Comparison of ENCODE assay signal across 20 cellular contexts in the genomic region with DNA sequence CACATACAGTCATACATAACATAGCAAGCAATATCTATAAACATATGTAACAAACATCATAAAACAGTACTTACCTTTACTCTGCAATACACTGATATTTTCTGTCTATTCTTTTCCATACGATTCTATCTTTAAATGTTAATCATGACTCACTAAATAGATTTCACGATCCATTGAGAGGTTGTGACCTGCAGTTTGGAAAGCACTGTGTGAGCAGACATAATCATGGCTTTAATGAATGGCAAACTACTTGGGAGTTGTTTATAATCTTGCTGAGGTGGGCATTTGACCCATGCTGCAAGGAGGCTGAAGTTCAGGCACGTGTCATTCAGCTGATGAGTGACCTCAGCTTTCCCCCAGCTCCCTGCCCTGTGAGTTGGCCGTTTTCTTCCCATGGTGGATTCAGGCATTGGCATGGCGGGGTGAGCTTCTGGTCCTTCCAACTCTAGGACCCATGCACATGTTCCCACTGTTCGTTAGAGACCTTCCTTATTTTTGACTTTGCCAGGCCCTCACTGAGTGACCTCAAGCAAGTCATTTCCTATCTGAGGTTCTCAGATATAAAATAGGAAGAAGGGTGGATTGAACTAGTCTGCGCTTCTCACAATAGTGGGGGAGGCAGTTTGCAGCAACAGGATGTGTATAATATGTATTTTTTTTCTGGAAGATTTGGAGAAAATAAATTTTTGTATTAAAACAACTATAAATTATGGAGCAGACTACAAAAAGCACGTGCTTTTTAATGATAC. TPM values are rescaled to one million over a fixed set of nuclear protein-coding genes. Genes with fewer than 3 reads are reported as not detected.
"Had no signal": no experiment of that assay in that cellular context is flagged by ENCODE, and none has a peak within 500 bp of the region (broad histone marks: within the 10 kb centered on the region; RNA-seq: fewer than 3 reads in every experiment).

No MANE protein-coding gene starts in this region.

- H3K9me3 Mint-ChIP-seq: activated naive CD4-positive, alpha-beta T cell treated with anti-CD3 and anti-CD28 coated beads, Interleukin-2, amount 50 U/mL, for 72 hours; activated T-cell treated with anti-CD3 and anti-CD28 coated beads, Interleukin-2, amount 50 U/mL, for 24 hours; central memory CD8-positive, alpha-beta T cell; dendritic cell treated with granulocyte-macrophage colony-stimulating factor and Interleukin-4, amounts not matched to agents 40 ng/mL and 50 ng/mL, for 4 days; stimulated activated naive CD8-positive, alpha-beta T cell treated with anti-CD3 and anti-CD28 coated beads, Interleukin-15, Interleukin-2, amounts not matched to agents 100 ng/mL and 50 ng/mL, for 24 hours had no signal

- H3K27me3 Mint-ChIP-seq: activated T-cell treated with anti-CD3 and anti-CD28 coated beads, Interleukin-2, amount 50 U/mL, for 24 hours; dendritic cell treated with granulocyte-macrophage colony-stimulating factor and Interleukin-4, amounts not matched to agents 40 ng/mL and 50 ng/mL, for 4 days had no signal

- H3K4me1 Mint-ChIP-seq: central memory CD8-positive, alpha-beta T cell had no signal

- H3K4me3 Mint-ChIP-seq: activated CD8-positive, alpha-beta memory T cell treated with anti-CD3 and anti-CD28 coated beads, Interleukin-2, amount 10 ng/mL, durations not matched to agents 7 days and 5 days; activated T-cell treated with anti-CD3 and anti-CD28 coated beads, Interleukin-2, amount 50 U/mL, for 24 hours; brain; central memory CD8-positive, alpha-beta T cell; dendritic cell treated with granulocyte-macrophage colony-stimulating factor and Interleukin-4, amounts not matched to agents 40 ng/mL and 50 ng/mL, for 4 days; nephron; stimulated activated naive CD8-positive, alpha-beta T cell treated with anti-CD3 and anti-CD28 coated beads, Interleukin-15, Interleukin-2, amounts not matched to agents 100 ng/mL and 50 ng/mL, for 24 hours had no signal

- ATAC-seq: activated CD8-positive, alpha-beta memory T cell treated with anti-CD3 and anti-CD28 coated beads, Interleukin-2, amount 10 ng/mL, durations not matched to agents 7 days and 5 days; activated naive CD4-positive, alpha-beta T cell treated with anti-CD3 and anti-CD28 coated beads, Interleukin-2, amount 50 U/mL, for 72 hours; left lobe of liver had no signal

- H3K36me3 Mint-ChIP-seq: activated CD8-positive, alpha-beta memory T cell treated with anti-CD3 and anti-CD28 coated beads, Interleukin-2, amount 10 ng/mL, durations not matched to agents 7 days and 5 days; activated naive CD4-positive, alpha-beta T cell treated with anti-CD3 and anti-CD28 coated beads, Interleukin-2, amount 50 U/mL, for 72 hours; brain had no signal

- DNase-seq: activated CD4-positive, CD25-positive, alpha-beta regulatory T cell; activated CD8-positive, alpha-beta memory T cell treated with anti-CD3 and anti-CD28 coated beads, Interleukin-2, amount 10 ng/mL, durations not matched to agents 7 days and 5 days; activated effector memory CD4-positive, alpha-beta T cell treated with anti-CD3 and anti-CD28 coated beads, Interleukin-2, amount 50 U/mL, for 16 hours; activated T-cell treated with anti-CD3 and anti-CD28 coated beads, Interleukin-2, amount 50 U/mL, for 24 hours; amygdala; esophagus squamous epithelium; foreskin fibroblast; mesenchymal stem cell; stimulated activated CD4-positive, alpha-beta T cell treated with anti-CD3 and anti-CD28 coated beads, Interleukin-12 subunit alpha, Interleukin-12 subunit beta, amount 100 ng/mL, for 4 hours; stimulated activated CD4-positive, alpha-beta T cell treated with anti-CD3 and anti-CD28 coated beads, Interleukin-2, amount 100 ng/mL, for 48 hours; SW 1271; T-helper 9 cell; testis had no signal

- H3K27ac Mint-ChIP-seq: activated CD8-positive, alpha-beta memory T cell treated with anti-CD3 and anti-CD28 coated beads, Interleukin-2, amount 10 ng/mL, durations not matched to agents 7 days and 5 days; activated naive CD4-positive, alpha-beta T cell treated with anti-CD3 and anti-CD28 coated beads, Interleukin-2, amount 50 U/mL, for 72 hours; activated T-cell treated with anti-CD3 and anti-CD28 coated beads, Interleukin-2, amount 50 U/mL, for 24 hours; brain; dendritic cell treated with granulocyte-macrophage colony-stimulating factor and Interleukin-4, amounts not matched to agents 40 ng/mL and 50 ng/mL, for 4 days; stimulated activated naive CD8-positive, alpha-beta T cell treated with anti-CD3 and anti-CD28 coated beads, Interleukin-15, Interleukin-2, amounts not matched to agents 100 ng/mL and 50 ng/mL, for 24 hours had no signal

RNA-seq across cellular contexts. Expression of a gene that starts 41.7 kb away (rescaled TPM):
- total RNA-seq: activated CD8-positive, alpha-beta memory T cell treated with anti-CD3 and anti-CD28 coated beads, Interleukin-2, amount 10 ng/mL, durations not matched to agents 7 days and 5 days had no signal
